ENCODE assay signal across 8 cellular contexts in genomic region chrX:74535633-74536141, GRCh38.
DNase-seq lines count a peak whose midpoint lies in the region; ATAC-seq and TF ChIP-seq lines count a peak whose summit lies in the region.

No MANE protein-coding gene starts in this region.

- peak overlapping the region; percentile 86 for H2AFZ ChIP-seq in IMR-90 (replicated peaks; ENCODE audit: low read length, poor library complexity)

- H3K18ac ChIP-seq in IMR-90 (ENCODE audit: low read depth, low read length) = no peak overlapping the region

- no peak overlapping the region for H2AK5ac ChIP-seq in IMR-90 (ENCODE audit: low read depth, low read length)

- H2BK20ac ChIP-seq in IMR-90 (ENCODE audit: low read depth, low read length) = 0 out of 2 replicates have a peak overlapping the region, but pooled peaks have one; percentile 6

- peak overlapping the region; percentile 72 for H3K4me3 Mint-ChIP-seq in stimulated activated effector memory CD8-positive, alpha-beta T cell treated with anti-CD3 and anti-CD28 coated beads, Interleukin-12 subunit alpha, Interleukin-12 subunit beta, amount 100 ng/mL, for 72 hours

- peaks cover 6% of the 10 kb centered on the region; the same call in 1 of the 2 replicates for H3K9me1 ChIP-seq in IMR-90 (ENCODE audit: insufficient read depth, low read length)

- H3K4me2 ChIP-seq in IMR-90 (ENCODE audit: low read depth, low read length) = peak overlapping the region; percentile 79

- peak overlapping the region; percentile 39 for H3K9ac ChIP-seq in IMR-90 (ENCODE audit: low read depth, low read length)

- H4K91ac ChIP-seq in IMR-90 (ENCODE audit: insufficient read depth, low read depth, low read length) = no peak overlapping the region; the same call in 1 of the 2 replicates

- H3K14ac ChIP-seq in IMR-90 (replicated peaks; ENCODE audit: low read depth, low read length) = no peak overlapping the region

- TF ChIP-seq POLR2A in IMR-90 (IDR thresholded peaks at IDR 0.05; ENCODE audit: low read depth, low read length) = no peak

- BruUV-seq in IMR-90 (replicated peaks; lab: Mats Ljungman, UMichigan) = no TSS peak

- H3K23ac ChIP-seq in IMR-90 (ENCODE audit: low read depth, low read length) = no peak overlapping the region

- no peak overlapping the region for H3K56ac ChIP-seq in IMR-90 (ENCODE audit: extremely low read depth, insufficient read depth, low read length)

- CTCF ChIA-PET in IMR-90 (lab: Yijun Ruan, JAX) = interaction anchor here (1.7 to 2.5 kb wide), 2 partner anchors 14 to 151 kb away, joined by 4 to 9 read pairs; no protein-coding TSS in a partner anchor

- peak overlapping the region; percentile 9 for H2AK9ac ChIP-seq in IMR-90 (replicated peaks; ENCODE audit: low read depth, low read length, poor library complexity)

- TF ChIP-seq RAD21 in IMR-90 (IDR thresholded peaks at IDR 0.05; ENCODE audit: low read length) = no peak

- dilution Hi-C loops in IMR-90 (cut with HindIII; ENCODE audit: low sequenced_read_pairs, unreplicated experiment) = no loop called here

- H2BK5ac ChIP-seq in IMR-90 (ENCODE audit: low read depth, low read length, poor library complexity, severe bottlenecking) = peak overlapping the region; percentile 26

- peak overlapping the region; percentile 82 for H3K27ac Mint-ChIP-seq in stimulated activated effector memory CD8-positive, alpha-beta T cell treated with anti-CD3 and anti-CD28 coated beads, Interleukin-12 subunit alpha, Interleukin-12 subunit beta, amount 100 ng/mL, for 72 hours

- ATAC-seq in GM18867 (IDR thresholded peaks at IDR 0.05; ENCODE audit: unreplicated experiment) (peak; percentile 37), IMR-90 (ENCODE audit: low read depth) (peak; percentile 61), lower lobe of right lung (peak; percentile 85 to 88)
- peak; percentile 43 for ATAC-seq in stimulated activated effector memory CD8-positive, alpha-beta T cell treated with anti-CD3 and anti-CD28 coated beads, Interleukin-12 subunit alpha, Interleukin-12 subunit beta, amount 100 ng/mL, for 72 hours

- H3K4me3 ChIP-seq in IMR-90 (ENCODE audit: insufficient read depth, low read depth, low read length) = peak overlapping the region; percentile 38
- peak overlapping the region; percentile 59 for H3K4me3 ChIP-seq in lower lobe of right lung

- H3K79me1 ChIP-seq in IMR-90 (ENCODE audit: low read depth in 1 of 2, low read length in 2 of 2) = no peaks in the 10 kb centered on the region

- H3K4me1 ChIP-seq in IMR-90 (ENCODE audit: control insufficient read depth, insufficient read depth, low read length) (peaks cover 6% of the 10 kb centered on the region; the same call in 1 of the 2 replicates), lower lobe of right lung (no peaks in the 10 kb centered on the region)

- peaks cover 4% of the 10 kb centered on the region; the same call in 1 of the 2 replicates for H3K36me3 ChIP-seq in IMR-90 (ENCODE audit: control insufficient read depth, insufficient read depth, low read length)
- H3K36me3 ChIP-seq in lower lobe of right lung = no peaks in the 10 kb centered on the region

- no peak overlapping the region for H4K5ac ChIP-seq in IMR-90 (ENCODE audit: low read depth, low read length)

- no peaks in the 10 kb centered on the region for H3K36me3 Mint-ChIP-seq in stimulated activated effector memory CD8-positive, alpha-beta T cell treated with anti-CD3 and anti-CD28 coated beads, Interleukin-12 subunit alpha, Interleukin-12 subunit beta, amount 100 ng/mL, for 72 hours

- TF ChIP-seq CTCF in IMR-90 (conservative IDR thresholded peaks at IDR 0.05; ENCODE audit: low read depth, low read length) (no peak), lower lobe of right lung (IDR thresholded peaks at IDR 0.05) (no peak)

- H3K4me1 Mint-ChIP-seq in stimulated activated effector memory CD8-positive, alpha-beta T cell treated with anti-CD3 and anti-CD28 coated beads, Interleukin-12 subunit alpha, Interleukin-12 subunit beta, amount 100 ng/mL, for 72 hours = peaks cover 29% of the 10 kb centered on the region

- H3K9me3 Mint-ChIP-seq in stimulated activated effector memory CD8-positive, alpha-beta T cell treated with anti-CD3 and anti-CD28 coated beads, Interleukin-12 subunit alpha, Interleukin-12 subunit beta, amount 100 ng/mL, for 72 hours = no peaks in the 10 kb centered on the region

- H3K9me3 ChIP-seq in IMR-90 (ENCODE audit: control insufficient read depth, insufficient read depth, low read length) = no peaks in the 10 kb centered on the region
- H3K9me3 ChIP-seq in lower lobe of right lung = no peaks in the 10 kb centered on the region

- in situ Hi-C loops in IMR-90 (cut with MboI; ENCODE audit: low sequenced_read_pairs) = no loop called here

- H4K8ac ChIP-seq in IMR-90 (ENCODE audit: low read depth in 2 of 2, low read length in 2 of 2) = peak overlapping the region; percentile 50 to 77; a peak in 2 of 4 replicates

- peak overlapping the region; percentile 3; the same call in 1 of the 2 replicates for H3K4ac ChIP-seq in IMR-90 (ENCODE audit: low read depth, low read length)

- intact Hi-C loops in IMR-90 (cut with micrococcal nuclease) = loop anchor here (1.0 to 5.0 kb wide), 4 partner anchors 115 to 243 kb away; no protein-coding TSS in a partner anchor
- intact Hi-C loops in lower lobe of right lung (cut with DNase I) = no loop called here

- no peaks in the 10 kb centered on the region for H3K27me3 ChIP-seq in IMR-90 (ENCODE audit: control insufficient read depth, insufficient read depth, low read length)
- H3K27me3 ChIP-seq in lower lobe of right lung (ENCODE audit: low read depth) = no peaks in the 10 kb centered on the region

- H3K27ac ChIP-seq in IMR-90 (ENCODE audit: insufficient read depth, low read length) (peak overlapping the region; percentile 83), lower lobe of right lung (peak overlapping the region; percentile 83)

- DNase-seq in AG08395 (ENCODE audit: low spot score) (peak; percentile 51), IMR-90 (peak; percentile 66), ecto neural progenitor cell (ENCODE audit: low spot score) (peak; percentile 53), lower lobe of right lung (peak; percentile 61), inferior parietal cortex (ENCODE audit: extremely low spot score) (no peak)
- DNase-seq in activated CD4-positive, alpha-beta T cell treated with anti-CD3 and anti-CD28 coated beads for 48 hours = peak; percentile 55
- peak in 1 of 2 donors; percentile 60 for DNase-seq in stimulated activated effector memory CD8-positive, alpha-beta T cell treated with anti-CD3 and anti-CD28 coated beads, Interleukin-12 subunit alpha, Interleukin-12 subunit beta, amount 100 ng/mL, for 72 hours (ENCODE audit: low spot score in 2 of 2)

- H2BK15ac ChIP-seq in IMR-90 (ENCODE audit: low read depth, low read length) = no peak overlapping the region

- H4K20me1 ChIP-seq in IMR-90 (ENCODE audit: insufficient read depth, low read length) = no peaks in the 10 kb centered on the region

- 30% methylated on average over 2 of the region's 33 CpGs; no CpG with 5 or more reads in 1 of the 2 experiments for WGBS in IMR-90 (ENCODE audit: extremely low coverage in 2 of 2, insufficient read length in 1 of 2), 2 experiments

- POLR2A ChIA-PET in IMR-90 (lab: Charles Lee; ENCODE audit: unreplicated experiment) = no interaction called here

- H2BK120ac ChIP-seq in IMR-90 (ENCODE audit: low read depth, low read length) = no peak overlapping the region; the same call in 1 of the 2 replicates

TF ChIP-seq in IMR-90, 13 proteins besides CTCF, POLR2A, EP300 and RAD21:
- TF ChIP-seq RCOR1 (IDR thresholded peaks at IDR 0.05; ENCODE audit: insufficient replicate concordance, low read length) = no peak
- TF ChIP-seq ELK1 (IDR thresholded peaks at IDR 0.05; ENCODE audit: borderline replicate concordance, low read depth, low read length) = no peak
